Comparison of ENCODE assay signal across 8 cellular contexts in the genomic region with DNA sequence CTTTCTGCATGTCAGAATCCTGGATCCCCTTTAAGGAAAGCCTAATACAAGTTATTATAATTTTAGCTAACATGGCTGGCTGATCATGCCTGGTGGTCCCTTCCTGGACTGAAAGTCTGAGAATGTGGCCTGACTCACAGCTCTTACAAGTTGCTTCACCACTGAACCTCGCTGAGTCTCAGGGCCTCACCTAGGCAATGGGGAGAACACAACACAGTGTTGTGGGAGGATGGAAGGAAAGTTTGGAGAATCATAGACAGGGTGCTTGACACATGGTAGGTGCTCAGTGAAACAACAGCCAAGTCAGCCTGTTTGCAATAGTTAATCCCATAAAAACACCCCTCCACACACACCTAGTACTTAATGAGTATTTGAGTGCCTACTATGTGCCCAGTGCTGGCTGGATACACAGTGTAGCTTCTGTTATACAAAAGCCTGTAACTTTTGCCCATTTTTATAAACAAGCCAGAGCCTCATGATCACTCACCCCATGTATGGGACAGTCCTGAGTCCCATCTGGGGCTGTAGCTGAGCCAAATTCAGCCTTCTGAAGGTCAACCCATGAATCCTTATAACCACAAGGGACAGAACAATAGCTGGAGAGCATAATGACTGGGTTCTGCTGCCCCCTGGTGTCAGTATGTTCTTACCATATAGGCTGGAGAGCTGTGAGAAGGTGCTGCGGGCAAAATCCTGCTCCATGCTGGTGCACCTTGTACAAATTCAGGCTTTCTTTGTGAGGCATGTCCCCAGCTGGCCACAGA. TPM values are rescaled to one million over a fixed set of nuclear protein-coding genes. Genes with fewer than 3 reads are reported as not detected.
A peak's percentile ranks its signal among the peaks of the same experiment; 100 is the strongest.
DNase-seq lines count a peak whose midpoint lies in the region; ATAC-seq, FAIRE-seq and TF ChIP-seq lines count a peak whose summit lies in the region.

No MANE protein-coding gene starts in this region.

- TF ChIP-seq POLR2A in esophagus squamous epithelium (IDR thresholded peaks at IDR 0.05): no peak

- peak; percentile 75 for TF ChIP-seq CTCF in D721Med (IDR thresholded peaks at IDR 0.05; ENCODE audit: insufficient read depth, missing control alignments)
- peak; percentile 82; the same call in 1 of the 2 replicates for TF ChIP-seq CTCF in Panc1 (IDR thresholded peaks at IDR 0.05)
- peak; percentile 49 to 83 (median 72) for TF ChIP-seq CTCF in esophagus squamous epithelium (IDR thresholded peaks at IDR 0.05)

- H3K9me3 Mint-ChIP-seq in activated T-cell treated with anti-CD3 and anti-CD28 coated beads, Interleukin-2, amount 50 U/mL, for 24 hours: no peaks in the 10 kb centered on the region
- H3K9me3 Mint-ChIP-seq in naive thymus-derived CD8-positive, alpha-beta T cell: no peaks in the 10 kb centered on the region

- CTCF ChIA-PET in Panc1 (lab: Charles Lee): interaction anchor here (0.6 to 1.2 kb wide), 7 partner anchors 11 to 584 kb away, joined by 3 to 9 read pairs (median 3); no protein-coding TSS in a partner anchor

- H3K4me3 ChIP-seq in Panc1 (ENCODE audit: low read depth in 2 of 2, low read length in 2 of 2) (no peak overlapping the region), esophagus squamous epithelium (no peak overlapping the region)

- H3K4me1 ChIP-seq in Panc1 (ENCODE audit: control insufficient read depth, insufficient read depth, low read length) (no peaks in the 10 kb centered on the region; the same call in 1 of the 2 replicates), esophagus squamous epithelium (peaks cover 13 to 39% (median 14%) of the 10 kb centered on the region in 3 donors)

- BruUV-seq in Panc1 (replicated peaks; lab: Mats Ljungman, UMichigan): no TSS peak

- H3K9me3 ChIP-seq in Panc1 (ENCODE audit: control insufficient read depth, insufficient read depth, low read depth, low read length): no peaks in the 10 kb centered on the region
- no peaks in the 10 kb centered on the region for H3K9me3 ChIP-seq in esophagus squamous epithelium

- peak; percentile 75 for FAIRE-seq in D721Med (lab: Jason Lieb, UNC)

- H3K4me1 Mint-ChIP-seq in activated T-cell treated with anti-CD3 and anti-CD28 coated beads, Interleukin-2, amount 50 U/mL, for 24 hours (ENCODE audit: low read depth): peaks cover 39% of the 10 kb centered on the region
- peaks cover 15 to 33% (median 28%) of the 10 kb centered on the region in 4 donors for H3K4me1 Mint-ChIP-seq in naive thymus-derived CD8-positive, alpha-beta T cell

- no peak overlapping the region for H3K27ac Mint-ChIP-seq in activated T-cell treated with anti-CD3 and anti-CD28 coated beads, Interleukin-2, amount 50 U/mL, for 24 hours
- H3K27ac Mint-ChIP-seq in naive thymus-derived CD8-positive, alpha-beta T cell: peak overlapping the region in 4 of 10 donors; percentile 5 to 50 (median 15)

- H3K27me3 ChIP-seq in Panc1 (ENCODE audit: control insufficient read depth, insufficient read depth, low read length) (peaks cover 7% of the 10 kb centered on the region), esophagus squamous epithelium (peaks cover 0 to 20% (median 0%) of the 10 kb centered on the region in 4 donors)

- no peaks in the 10 kb centered on the region for H3K36me3 Mint-ChIP-seq in activated T-cell treated with anti-CD3 and anti-CD28 coated beads, Interleukin-2, amount 50 U/mL, for 24 hours (ENCODE audit: low read depth)
- H3K36me3 Mint-ChIP-seq in naive thymus-derived CD8-positive, alpha-beta T cell: no peaks in the 10 kb centered on the region

- H3K27me3 Mint-ChIP-seq in activated T-cell treated with anti-CD3 and anti-CD28 coated beads, Interleukin-2, amount 50 U/mL, for 24 hours: peaks cover 25% of the 10 kb centered on the region
- peaks cover 2 to 19% (median 12%) of the 10 kb centered on the region in 5 donors for H3K27me3 Mint-ChIP-seq in naive thymus-derived CD8-positive, alpha-beta T cell

- in situ Hi-C loops in Panc1 (cut with HindIII; ENCODE audit: low pct_unique_long_range_greater_than_20kb, low sequenced_read_pairs): no loop called here

- intact Hi-C loops in Panc1 (cut with micrococcal nuclease; ENCODE audit: unreplicated experiment) (loop anchor here (2.0 to 5.0 kb wide), 2 partner anchors 197 to 415 kb away; no protein-coding TSS in a partner anchor), esophagus squamous epithelium (cut with DNase I) (loop anchor here (5.0 kb wide), 1 partner anchor 420 kb away; no protein-coding TSS in a partner anchor)

- ATAC-seq in GM21390 (IDR thresholded peaks at IDR 0.05; ENCODE audit: unreplicated experiment) (peak; percentile 74), Panc1 (peak; percentile 86)
- peak; percentile 52 to 57 for ATAC-seq in naive thymus-derived CD8-positive, alpha-beta T cell
- peak; percentile 76 for ATAC-seq in stimulated activated naive CD8-positive, alpha-beta T cell treated with anti-CD3 and anti-CD28 coated beads, Interleukin-15, Interleukin-2, amounts not matched to agents 100 U/mL and 50 U/mL, for 24 hours

- DNase-seq in D721Med (ENCODE audit: insufficient read length, low spot score): no peak
- peak; percentile 73 for DNase-seq in HuH-7.5 (ENCODE audit: low spot score)
- DNase-seq in Panc1 (ENCODE audit: low read depth, low spot score): peak; percentile 61
- peak; percentile 76 for DNase-seq in activated T-cell treated with anti-CD3 and anti-CD28 coated beads, Interleukin-2, amount 50 U/mL, for 24 hours
- DNase-seq in esophagus squamous epithelium (lab: John Stamatoyannopoulos, UW): peak; percentile 8
- DNase-seq in naive thymus-derived CD8-positive, alpha-beta T cell: peak; percentile 43 to 88 (median 64)
- DNase-seq in stimulated activated naive CD8-positive, alpha-beta T cell treated with anti-CD3 and anti-CD28 coated beads, Interleukin-15, Interleukin-2, amounts not matched to agents 100 U/mL and 50 U/mL, for 24 hours: peak; percentile 88

- POLR2A ChIA-PET in Panc1 (lab: Charles Lee): interaction anchor here (0.6 kb wide), 1 partner anchor 92 kb away, joined by 3 read pairs; no protein-coding TSS in a partner anchor
- POLR2A ChIA-PET in naive thymus-derived CD8-positive, alpha-beta T cell (lab: Charles Lee): interaction anchor here (1.1 to 1.7 kb wide), 3 partner anchors 8 to 418 kb away, joined by 4 to 11 read pairs (median 7); no protein-coding TSS in a partner anchor

- H3K36me3 ChIP-seq in Panc1 (ENCODE audit: control insufficient read depth, insufficient read depth, low read length): no peaks in the 10 kb centered on the region
- H3K36me3 ChIP-seq in esophagus squamous epithelium: no peaks in the 10 kb centered on the region

- H3K27ac ChIP-seq in Panc1 (ENCODE audit: low read length): no peak overlapping the region
- no peak overlapping the region for H3K27ac ChIP-seq in esophagus squamous epithelium

- WGBS in esophagus squamous epithelium, 2 donors: 0% methylated on average over 1 of the region's 2 CpGs; no CpG with 5 or more reads in 1 of the 2 donors

- H3K4me3 Mint-ChIP-seq in activated T-cell treated with anti-CD3 and anti-CD28 coated beads, Interleukin-2, amount 50 U/mL, for 24 hours: no peak overlapping the region
- H3K4me3 Mint-ChIP-seq in naive thymus-derived CD8-positive, alpha-beta T cell: peak overlapping the region in 1 of 10 donors; percentile 45

RNA-seq across cellular contexts. Expression of a gene that starts 3.9 kb away (rescaled TPM):
- total RNA-seq in Panc1 (2021; ENCODE audit: unreplicated experiment): 0.18 TPM
- 0.34 TPM for polyA plus RNA-seq in Panc1 (2012; ENCODE audit: insufficient read length)
- total RNA-seq in esophagus squamous epithelium: 1 to 10 TPM in 3 of 4 donors, under 1 TPM in 1; 0.04 to 3.2 (median 1.1) TPM
- total RNA-seq in naive thymus-derived CD8-positive, alpha-beta T cell: 10 to 100 TPM; 40.0 to 41.8 TPM
- 10 to 100 TPM; 11.4 to 16.5 (median 14.0) TPM for polyA plus RNA-seq in naive thymus-derived CD8-positive, alpha-beta T cell

RNA-seq across cellular contexts. Expression of a gene that starts 52.9 kb away (rescaled TPM):
- total RNA-seq in Panc1 (2021; ENCODE audit: unreplicated experiment) (not detected), esophagus squamous epithelium (not detected)
- not detected for polyA plus RNA-seq in Panc1 (2012; ENCODE audit: insufficient read length)
- total RNA-seq in naive thymus-derived CD8-positive, alpha-beta T cell: not detected
- not detected for polyA plus RNA-seq in naive thymus-derived CD8-positive, alpha-beta T cell

Comparison
In these comparisons a context has a peak if more than half of its experiments do, and no peak if none do; other contexts are left out.
1. RNA of a gene that starts 3.9 kb away (total RNA-seq): 40.0 to 41.8 TPM in naive thymus-derived CD8-positive, alpha-beta T cell; 0.04 to 3.2 TPM in esophagus squamous epithelium and 0.18 TPM in Panc1 (single experiment); every median in the first group is over 4 times any median in the second.
2. Peak in every context shown above with its lines, with median percentiles within 50 percentile points of each other: CTCF ChIP-seq and ATAC-seq.